In the genomic region with DNA sequence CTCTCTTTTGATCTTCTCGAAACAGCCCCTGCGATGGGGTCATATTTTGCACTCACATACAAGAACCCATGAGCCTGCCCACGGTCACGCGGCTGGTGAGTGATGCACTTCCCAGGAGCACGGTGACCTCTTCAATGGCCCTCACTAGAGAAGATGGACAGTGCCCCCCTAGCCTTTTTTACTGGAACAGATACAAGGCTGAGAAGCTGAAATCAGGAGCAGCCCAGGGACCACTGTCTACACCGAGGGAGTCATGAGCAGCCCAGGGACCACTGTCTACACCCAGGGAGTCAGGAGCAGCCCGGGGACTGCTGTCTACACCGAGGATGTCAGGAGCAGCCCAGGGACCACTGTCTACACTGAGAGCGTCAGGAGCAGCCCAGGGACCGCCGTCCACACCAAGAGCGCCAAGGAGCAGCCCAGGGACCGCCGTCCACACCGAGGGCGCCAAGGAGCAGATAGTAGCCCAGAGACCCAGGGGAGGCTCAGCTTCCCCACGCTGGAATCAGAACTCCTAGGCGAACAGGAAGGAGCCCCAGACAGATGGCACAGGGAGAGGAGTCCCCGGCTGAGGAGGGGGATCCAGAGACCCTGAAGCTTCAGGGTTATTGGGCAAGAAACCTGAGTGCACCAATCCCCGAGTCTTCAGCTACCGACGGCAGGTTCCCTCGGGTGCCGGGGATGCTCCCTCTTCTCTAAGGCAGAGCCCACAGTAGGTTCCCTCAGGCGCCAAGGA, we compare ENCODE assay signal across 19 cellular contexts. TPM values are rescaled to one million over a fixed set of nuclear protein-coding genes. Genes with fewer than 3 reads are reported as not detected.
DNase-seq lines count a peak whose midpoint lies in the region; ATAC-seq, FAIRE-seq and TF ChIP-seq lines count a peak whose summit lies in the region.
"Had no signal": no experiment of that assay in that cellular context is flagged by ENCODE, and none has a peak within 500 bp of the region (broad histone marks: within the 10 kb centered on the region; RNA-seq: fewer than 3 reads in every experiment).

No MANE protein-coding gene starts in this region.

- FAIRE-seq in urothelium cell line (lab: Jason Lieb, UNC) = no peak
- FAIRE-seq: astrocyte, endothelial cell of umbilical vein, G401.6 had no signal

- H3K9me2 ChIP-seq in DOHH2 (replicated peaks; ENCODE audit: control insufficient read depth, low read length) = no peaks in the 10 kb centered on the region

- no peaks in the 10 kb centered on the region for H3K9me3 Mint-ChIP-seq in activated naive CD4-positive, alpha-beta T cell treated with anti-CD3 and anti-CD28 coated beads, Interleukin-2, amount 50 U/mL, for 72 hours
- H3K9me3 Mint-ChIP-seq in dendritic cell treated with granulocyte-macrophage colony-stimulating factor and Interleukin-4, amounts not matched to agents 40 ng/mL and 50 ng/mL, for 4 days = no peaks in the 10 kb centered on the region
- no peaks in the 10 kb centered on the region for H3K9me3 Mint-ChIP-seq in stimulated activated effector memory CD8-positive, alpha-beta T cell treated with anti-CD3 and anti-CD28 coated beads, Interleukin-12 subunit alpha, Interleukin-12 subunit beta, amount 100 ng/mL, for 72 hours

- no peaks in the 10 kb centered on the region for H3K9me3 ChIP-seq in DOHH2 (ENCODE audit: control insufficient read depth, insufficient read depth, low read length)
- H3K9me3 ChIP-seq: ovary had no signal

- intact Hi-C loops in dendritic cell treated with granulocyte-macrophage colony-stimulating factor and Interleukin-4, amounts not matched to agents 40 ng/mL and 50 ng/mL, for 4 days (cut with micrococcal nuclease) = loop anchor here (5.0 to 10.0 kb wide), 4 partner anchors 100 to 390 kb away; partner anchors contain the start of genes CBFA2T3, SPG7 and ZNF778

- H3F3A ChIP-seq in DOHH2 (ENCODE audit: control insufficient read depth, insufficient read depth) = peaks cover 39% of the 10 kb centered on the region

- no peaks in the 10 kb centered on the region for H3K27me3 Mint-ChIP-seq in dendritic cell treated with granulocyte-macrophage colony-stimulating factor and Interleukin-4, amounts not matched to agents 40 ng/mL and 50 ng/mL, for 4 days

- peaks cover 35% of the 10 kb centered on the region for H3K79me2 ChIP-seq in DOHH2 (ENCODE audit: control insufficient read depth, low read length)

- no peak overlapping the region for H3K4me3 Mint-ChIP-seq in dendritic cell treated with granulocyte-macrophage colony-stimulating factor and Interleukin-4, amounts not matched to agents 40 ng/mL and 50 ng/mL, for 4 days
- no peak overlapping the region for H3K4me3 Mint-ChIP-seq in stimulated activated effector memory CD8-positive, alpha-beta T cell treated with anti-CD3 and anti-CD28 coated beads, Interleukin-12 subunit alpha, Interleukin-12 subunit beta, amount 100 ng/mL, for 72 hours

- H3K27ac ChIP-seq in DOHH2 (ENCODE audit: low read depth, low read length) = peak overlapping the region; percentile 93; the same call in 1 of the 2 replicates
- H3K27ac ChIP-seq: ovary had no signal

- no peak overlapping the region for H3K4me2 ChIP-seq in DOHH2 (ENCODE audit: low read length)

- H3K36me3 ChIP-seq in DOHH2 (ENCODE audit: control insufficient read depth, low read length) = peaks cover 91% of the 10 kb centered on the region
- H3K36me3 ChIP-seq: ovary had no signal

- peak overlapping the region; percentile 82 to 88 for H3K27ac Mint-ChIP-seq in activated naive CD4-positive, alpha-beta T cell treated with anti-CD3 and anti-CD28 coated beads, Interleukin-2, amount 50 U/mL, for 72 hours
- H3K27ac Mint-ChIP-seq in dendritic cell treated with granulocyte-macrophage colony-stimulating factor and Interleukin-4, amounts not matched to agents 40 ng/mL and 50 ng/mL, for 4 days = peak overlapping the region; percentile 94
- H3K27ac Mint-ChIP-seq in stimulated activated effector memory CD8-positive, alpha-beta T cell treated with anti-CD3 and anti-CD28 coated beads, Interleukin-12 subunit alpha, Interleukin-12 subunit beta, amount 100 ng/mL, for 72 hours = peak overlapping the region; percentile 26

- H3K27me3 ChIP-seq in DOHH2 (ENCODE audit: control insufficient read depth, low read length) = no peaks in the 10 kb centered on the region
- H3K27me3 ChIP-seq: ovary had no signal

- no peaks in the 10 kb centered on the region for H4K20me1 ChIP-seq in DOHH2 (ENCODE audit: control insufficient read depth, insufficient read depth, low read depth, low read length)

- TF ChIP-seq CTCF in DOHH2 (IDR thresholded peaks at IDR 0.05; ENCODE audit: low read depth, low read length, poor library complexity, severe bottlenecking) = no peak

- peaks cover 72% of the 10 kb centered on the region for H3K4me1 ChIP-seq in DOHH2 (ENCODE audit: control insufficient read depth, low read length)

- peak in 1 of 2 donors; percentile 47 for DNase-seq in activated naive CD4-positive, alpha-beta T cell treated with anti-CD3 and anti-CD28 coated beads, Interleukin-2, amount 50 U/mL, for 72 hours (ENCODE audit: low spot score in 2 of 2)
- no peak for DNase-seq in activated naive CD4-positive, alpha-beta T cell treated with Interleukin-2 at 50 U/mL for 16 hours
- no peak for DNase-seq in stimulated activated effector memory CD8-positive, alpha-beta T cell treated with anti-CD3 and anti-CD28 coated beads, Interleukin-12 subunit alpha, Interleukin-12 subunit beta, amount 100 ng/mL, for 72 hours (ENCODE audit: low spot score in 2 of 2)
- DNase-seq in urothelium cell line (ENCODE audit: low spot score) (no peak), NCI-H1092 (lab: John Stamatoyannopoulos, UW) (no peak), NK-92 (lab: John Stamatoyannopoulos, UW; ENCODE audit: unreplicated experiment) (no peak)
- DNase-seq: activated CD4-positive, alpha-beta T cell treated with anti-CD3 and anti-CD28 coated beads for 1 hour; NCI-H2081; NCI-H524; SHP77 treated with DMSO at 0.1 percent for 48 hours; stimulated activated CD4-positive, alpha-beta T cell treated with anti-CD3 and anti-CD28 coated beads, Interleukin-2, amount 100 ng/mL, for 24 hours had no signal

- peaks cover 7 to 31% of the 10 kb centered on the region in 2 donors for H3K36me3 Mint-ChIP-seq in activated naive CD4-positive, alpha-beta T cell treated with anti-CD3 and anti-CD28 coated beads, Interleukin-2, amount 50 U/mL, for 72 hours
- peaks cover 80% of the 10 kb centered on the region for H3K36me3 Mint-ChIP-seq in dendritic cell treated with granulocyte-macrophage colony-stimulating factor and Interleukin-4, amounts not matched to agents 40 ng/mL and 50 ng/mL, for 4 days (ENCODE audit: low read depth)
- H3K36me3 Mint-ChIP-seq in stimulated activated effector memory CD8-positive, alpha-beta T cell treated with anti-CD3 and anti-CD28 coated beads, Interleukin-12 subunit alpha, Interleukin-12 subunit beta, amount 100 ng/mL, for 72 hours = peaks cover 55% of the 10 kb centered on the region

- ATAC-seq in activated naive CD4-positive, alpha-beta T cell treated with anti-CD3 and anti-CD28 coated beads, Interleukin-2, amount 50 U/mL, for 72 hours = no peak
- no peak for ATAC-seq in stimulated activated effector memory CD8-positive, alpha-beta T cell treated with anti-CD3 and anti-CD28 coated beads, Interleukin-12 subunit alpha, Interleukin-12 subunit beta, amount 100 ng/mL, for 72 hours

- no peak overlapping the region for H3K4me3 ChIP-seq in DOHH2 (ENCODE audit: low read length)
- H3K4me3 ChIP-seq: ovary had no signal

- peaks cover 57% of the 10 kb centered on the region for H3K4me1 Mint-ChIP-seq in dendritic cell treated with granulocyte-macrophage colony-stimulating factor and Interleukin-4, amounts not matched to agents 40 ng/mL and 50 ng/mL, for 4 days (ENCODE audit: low read depth)
- H3K4me1 Mint-ChIP-seq in stimulated activated effector memory CD8-positive, alpha-beta T cell treated with anti-CD3 and anti-CD28 coated beads, Interleukin-12 subunit alpha, Interleukin-12 subunit beta, amount 100 ng/mL, for 72 hours = peaks cover 34% of the 10 kb centered on the region

RNA-seq across cellular contexts. Expression of gene ACSF3, which starts 23.8 kb away (rescaled TPM):
- total RNA-seq in activated naive CD4-positive, alpha-beta T cell treated with anti-CD3 and anti-CD28 coated beads, Interleukin-2, amount 50 U/mL, for 72 hours = 10 to 100 TPM; 33.1 to 59.9 TPM

RNA-seq across cellular contexts. Expression of gene CDH15, which starts 54.1 kb away (rescaled TPM):
- under 1 TPM in 1 of 2 donors, not detected in 1; 0.75 TPM for total RNA-seq in activated naive CD4-positive, alpha-beta T cell treated with anti-CD3 and anti-CD28 coated beads, Interleukin-2, amount 50 U/mL, for 72 hours
- total RNA-seq: endothelial cell of umbilical vein; mononuclear cell; T-helper 2 cell treated with Interferon-gamma antibody and Interleukin-4, amounts not matched to agents 100 ng/mL and 5 ng/mL, for 36 hours had no signal

Comparison
In these comparisons a context has a peak if more than half of its experiments do, and no peak if none do; other contexts are left out.
1. H3K27ac Mint-ChIP-seq: peak in every context shown above with its lines; median percentile 94 in dendritic cell treated with granulocyte-macrophage colony-stimulating factor and Interleukin-4, amounts not matched to agents 40 ng/mL and 50 ng/mL, for 4 days; 85 in activated naive CD4-positive, alpha-beta T cell treated with anti-CD3 and anti-CD28 coated beads, Interleukin-2, amount 50 U/mL, for 72 hours; 26 in stimulated activated effector memory CD8-positive, alpha-beta T cell treated with anti-CD3 and anti-CD28 coated beads, Interleukin-12 subunit alpha, Interleukin-12 subunit beta, amount 100 ng/mL, for 72 hours.